ENCODE assay signal across 16 cellular contexts in the genomic region with DNA sequence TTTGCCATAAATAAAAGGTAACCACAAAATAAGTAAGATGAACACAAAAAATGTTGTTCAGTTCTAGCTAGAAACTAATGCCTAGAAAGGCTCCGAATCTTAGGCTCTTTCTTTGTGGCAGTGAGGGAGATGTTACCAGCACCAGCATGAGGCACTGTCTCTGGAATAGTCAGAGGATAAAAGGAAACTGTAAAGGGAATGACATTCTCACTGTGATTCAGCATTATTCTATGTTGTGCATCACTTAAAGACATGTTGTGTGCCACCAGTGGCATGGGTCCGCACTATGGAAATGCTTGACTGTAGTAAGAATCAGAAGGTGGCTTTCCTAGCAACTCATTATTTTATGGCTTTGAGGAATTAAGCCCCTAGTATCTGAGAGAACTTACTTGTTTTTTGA.
DNase-seq lines count a peak whose midpoint lies in the region; ATAC-seq, FAIRE-seq and TF ChIP-seq lines count a peak whose summit lies in the region.
"Had no signal": no experiment of that assay in that cellular context is flagged by ENCODE, and none has a peak within 500 bp of the region (broad histone marks: within the 10 kb centered on the region; RNA-seq: fewer than 3 reads in every experiment).

No MANE protein-coding gene starts in this region.

- peaks cover 4% of the 10 kb centered on the region for H3K4me1 Mint-ChIP-seq in stimulated activated memory B cell treated with anti-CD40 and anti-IgM and Interleukin-4, amounts not matched to agents 10 μg/mL and 1 μg/mL and 100 μg/mL, for 72 hours

- ATAC-seq in GM19397 (IDR thresholded peaks at IDR 0.05; ENCODE audit: unreplicated experiment) = no peak
- no peak for ATAC-seq in stimulated activated memory B cell treated with anti-CD40 and anti-IgM and Interleukin-4, amounts not matched to agents 10 μg/mL and 1 μg/mL and 100 μg/mL, for 72 hours
- ATAC-seq: effector memory CD8-positive, alpha-beta T cell; natural killer cell had no signal

- no peaks in the 10 kb centered on the region for H3K27me3 Mint-ChIP-seq in stimulated activated memory B cell treated with anti-CD40 and anti-IgM and Interleukin-4, amounts not matched to agents 10 μg/mL and 1 μg/mL and 100 μg/mL, for 72 hours
- H3K27me3 Mint-ChIP-seq: CD4-positive, alpha-beta memory T cell; effector memory CD8-positive, alpha-beta T cell had no signal

- no peak for FAIRE-seq in urothelium cell line (lab: Jason Lieb, UNC)
- FAIRE-seq: G401.6 had no signal

- no peaks in the 10 kb centered on the region for H3K9me3 Mint-ChIP-seq in stimulated activated memory B cell treated with anti-CD40 and anti-IgM and Interleukin-4, amounts not matched to agents 10 μg/mL and 1 μg/mL and 100 μg/mL, for 72 hours
- H3K9me3 Mint-ChIP-seq: CD4-positive, alpha-beta memory T cell; effector memory CD8-positive, alpha-beta T cell; natural killer cell had no signal

- no peak overlapping the region for H3K4me3 Mint-ChIP-seq in stimulated activated memory B cell treated with anti-CD40 and anti-IgM and Interleukin-4, amounts not matched to agents 10 μg/mL and 1 μg/mL and 100 μg/mL, for 72 hours
- H3K4me3 Mint-ChIP-seq: CD4-positive, alpha-beta memory T cell; effector memory CD8-positive, alpha-beta T cell; natural killer cell had no signal

- TF ChIP-seq CTCF in fibroblast of the aortic adventitia (IDR thresholded peaks at IDR 0.05; ENCODE audit: insufficient read depth, low read length) = no peak

- H3K36me3 Mint-ChIP-seq in stimulated activated memory B cell treated with anti-CD40 and anti-IgM and Interleukin-4, amounts not matched to agents 10 μg/mL and 1 μg/mL and 100 μg/mL, for 72 hours = peaks cover 26% of the 10 kb centered on the region
- H3K36me3 Mint-ChIP-seq: natural killer cell had no signal

- DNase-seq in HT1080 (ENCODE audit: low read depth) (peak; percentile 71), amniotic epithelial cell (ENCODE audit: low read depth) (peak; percentile 25), fibroblast of the aortic adventitia (ENCODE audit: low read depth) (peak; percentile 45), urothelium cell line (ENCODE audit: low spot score) (peak; percentile 6), NCI-H2107 (lab: John Stamatoyannopoulos, UW) (no peak)
- DNase-seq: activated naive CD4-positive, alpha-beta T cell; CD4-positive, alpha-beta memory T cell; effector memory CD8-positive, alpha-beta T cell; heart left ventricle; natural killer cell; NCI-H1105 treated with DMSO at 0.1 percent for 48 hours; tibial artery had no signal

- no peak overlapping the region for H3K27ac Mint-ChIP-seq in stimulated activated memory B cell treated with anti-CD40 and anti-IgM and Interleukin-4, amounts not matched to agents 10 μg/mL and 1 μg/mL and 100 μg/mL, for 72 hours
- H3K27ac Mint-ChIP-seq: effector memory CD8-positive, alpha-beta T cell; natural killer cell had no signal

- H3K4me3 ChIP-seq in fibroblast of the aortic adventitia (ENCODE audit: low read depth, low read length) = no peak overlapping the region
- H3K4me3 ChIP-seq: cardiac muscle cell, heart left ventricle, tibial artery had no signal
